Comparison of ENCODE assay signal across 22 cellular contexts in genomic region chr20:62129731-62130531, GRCh38. TPM values are rescaled to one million over a fixed set of nuclear protein-coding genes. Genes with fewer than 3 reads are reported as not detected.
DNase-seq lines count a peak whose midpoint lies in the region; ATAC-seq, FAIRE-seq and TF ChIP-seq lines count a peak whose summit lies in the region.
"Had no signal": no experiment of that assay in that cellular context is flagged by ENCODE, and none has a peak within 500 bp of the region (broad histone marks: within the 10 kb centered on the region; RNA-seq: fewer than 3 reads in every experiment).

No MANE protein-coding gene starts in this region.

- peak overlapping the region; percentile 41 for H3K27ac Mint-ChIP-seq in activated T-cell treated with anti-CD3 and anti-CD28 coated beads, Interleukin-2, amount 50 U/mL, for 24 hours
- no peak overlapping the region for H3K27ac Mint-ChIP-seq in activated T-cell treated with anti-CD3 and anti-CD28 coated beads, Interleukin-2, amount 50 U/mL, for 72 hours
- peak overlapping the region; percentile 27 to 64 for H3K27ac Mint-ChIP-seq in T-cell
- peak overlapping the region in 6 of 9 donors; percentile 40 to 81 (median 61) for H3K27ac Mint-ChIP-seq in naive thymus-derived CD4-positive, alpha-beta T cell
- H3K27ac Mint-ChIP-seq: neural progenitor cell had no signal

- peak; percentile 75 for FAIRE-seq in HTR-8/SVneo (lab: Jason Lieb, UNC)

- no peak for DNase-seq in activated T-cell treated with anti-CD3 and anti-CD28 coated beads, Interleukin-2, amount 50 U/mL, for 24 hours
- DNase-seq in activated T-cell treated with anti-CD3 and anti-CD28 coated beads, Interleukin-2, amount 50 U/mL, for 72 hours: no peak
- no peak for DNase-seq in HTR-8/SVneo (ENCODE audit: insufficient read length, low spot score)
- DNase-seq in T-cell: no peak
- DNase-seq in naive thymus-derived CD4-positive, alpha-beta T cell: no peak
- no peak for DNase-seq in SKM-1 (lab: John Stamatoyannopoulos, UW; ENCODE audit: unreplicated experiment)
- no peak for DNase-seq in GM23248
- no peak for DNase-seq in uterus
- DNase-seq: ACHN; activated effector memory CD4-positive, alpha-beta T cell treated with Interleukin-2 at 50 U/mL for 16 hours; central memory CD4-positive, alpha-beta T cell; DMS79 treated with DMSO at 0.1 percent for 48 hours; esophagus squamous epithelium; KG1; midbrain; NCI-H1105 treated with DMSO at 0.1 percent for 48 hours; NCI-H748 treated with DMSO at 0.1 percent for 48 hours; Peyer's patch had no signal

- no peak overlapping the region for H3K4me3 ChIP-seq in naive thymus-derived CD4-positive, alpha-beta T cell (ENCODE audit: low read length)
- no peak overlapping the region for H3K4me3 ChIP-seq in GM23248
- no peak overlapping the region for H3K4me3 ChIP-seq in uterus
- H3K4me3 ChIP-seq: esophagus squamous epithelium, neural progenitor cell, Peyer's patch had no signal

- ATAC-seq in activated T-cell treated with anti-CD3 and anti-CD28 coated beads, Interleukin-2, amount 50 U/mL, for 72 hours (replicated peaks in 1 of 2): no peak
- ATAC-seq in T-cell (replicated peaks in 1 of 4): no peak
- ATAC-seq in naive thymus-derived CD4-positive, alpha-beta T cell: no peak
- ATAC-seq: activated CD4-positive, CD25-positive, alpha-beta regulatory T cell treated with anti-CD3 and anti-CD28 coated beads, Interleukin-2, amount 50 U/mL, for 24 hours; HCT116; SK-N-SH treated with all-trans-retinoic acid at 6 μM for 48 hours had no signal

- H3K36me3 Mint-ChIP-seq in activated T-cell treated with anti-CD3 and anti-CD28 coated beads, Interleukin-2, amount 50 U/mL, for 24 hours (ENCODE audit: low read depth): peaks cover 100% of the 10 kb centered on the region
- H3K36me3 Mint-ChIP-seq in activated T-cell treated with anti-CD3 and anti-CD28 coated beads, Interleukin-2, amount 50 U/mL, for 72 hours (ENCODE audit: insufficient read depth in 2 of 2): peaks cover 9 to 25% of the 10 kb centered on the region in 2 donors
- H3K36me3 Mint-ChIP-seq in T-cell: peaks cover 54% of the 10 kb centered on the region
- H3K36me3 Mint-ChIP-seq in naive thymus-derived CD4-positive, alpha-beta T cell: peaks cover 15 to 58% (median 32%) of the 10 kb centered on the region in 5 donors

- H3K4me3 Mint-ChIP-seq in activated T-cell treated with anti-CD3 and anti-CD28 coated beads, Interleukin-2, amount 50 U/mL, for 24 hours: no peak overlapping the region
- no peak overlapping the region for H3K4me3 Mint-ChIP-seq in activated T-cell treated with anti-CD3 and anti-CD28 coated beads, Interleukin-2, amount 50 U/mL, for 72 hours
- no peak overlapping the region for H3K4me3 Mint-ChIP-seq in T-cell
- H3K4me3 Mint-ChIP-seq in naive thymus-derived CD4-positive, alpha-beta T cell: peak overlapping the region in 3 of 10 donors; percentile 13 to 58 (median 18)
- H3K4me3 Mint-ChIP-seq: neural progenitor cell had no signal

- H3K27me3 ChIP-seq in naive thymus-derived CD4-positive, alpha-beta T cell (ENCODE audit: control insufficient read depth in 2 of 2, insufficient read depth in 2 of 2, low read length in 2 of 2): no peaks in the 10 kb centered on the region
- H3K27me3 ChIP-seq in GM23248 (replicated peaks; ENCODE audit: insufficient read depth) (no peaks in the 10 kb centered on the region), uterus (no peaks in the 10 kb centered on the region)
- H3K27me3 ChIP-seq: esophagus squamous epithelium, neural progenitor cell, Peyer's patch had no signal

- no peaks in the 10 kb centered on the region for H3K9me2 ChIP-seq in GM23248 (ENCODE audit: insufficient read depth)

- TF ChIP-seq CTCF in uterus (IDR thresholded peaks at IDR 0.05): no peak

- no peaks in the 10 kb centered on the region for H3K27me3 Mint-ChIP-seq in activated T-cell treated with anti-CD3 and anti-CD28 coated beads, Interleukin-2, amount 50 U/mL, for 24 hours
- no peaks in the 10 kb centered on the region for H3K27me3 Mint-ChIP-seq in activated T-cell treated with anti-CD3 and anti-CD28 coated beads, Interleukin-2, amount 50 U/mL, for 72 hours (ENCODE audit: low read depth)
- H3K27me3 Mint-ChIP-seq in T-cell: no peaks in the 10 kb centered on the region
- no peaks in the 10 kb centered on the region for H3K27me3 Mint-ChIP-seq in naive thymus-derived CD4-positive, alpha-beta T cell

- H3K4me1 Mint-ChIP-seq in activated T-cell treated with anti-CD3 and anti-CD28 coated beads, Interleukin-2, amount 50 U/mL, for 24 hours (ENCODE audit: low read depth): peaks cover 53% of the 10 kb centered on the region
- peaks cover 21% of the 10 kb centered on the region for H3K4me1 Mint-ChIP-seq in activated T-cell treated with anti-CD3 and anti-CD28 coated beads, Interleukin-2, amount 50 U/mL, for 72 hours (ENCODE audit: low read depth)
- H3K4me1 Mint-ChIP-seq in T-cell: peaks cover 22 to 46% (median 44%) of the 10 kb centered on the region in 3 donors
- peaks cover 22 to 56% (median 36%) of the 10 kb centered on the region in 7 donors for H3K4me1 Mint-ChIP-seq in naive thymus-derived CD4-positive, alpha-beta T cell
- H3K4me1 Mint-ChIP-seq: neural progenitor cell had no signal

- H2AFZ ChIP-seq in GM23248: no peak overlapping the region
- H2AFZ ChIP-seq: neural progenitor cell had no signal

- no peaks in the 10 kb centered on the region for H3K4me1 ChIP-seq in naive thymus-derived CD4-positive, alpha-beta T cell (ENCODE audit: control insufficient read depth in 2 of 2, insufficient read depth in 2 of 2, low read length in 2 of 2)
- H3K4me1 ChIP-seq in GM23248 (ENCODE audit: insufficient read depth): no peaks in the 10 kb centered on the region
- no peaks in the 10 kb centered on the region for H3K4me1 ChIP-seq in uterus
- H3K4me1 ChIP-seq: neural progenitor cell had no signal

- POLR2A ChIA-PET in T-cell (lab: Charles Lee): no interaction called here
- POLR2A ChIA-PET in naive thymus-derived CD4-positive, alpha-beta T cell (lab: Charles Lee): interaction anchor here (0.9 to 2.2 kb wide), 4 partner anchors 8 to 120 kb away, joined by 4 to 9 read pairs (median 6); partner anchors contain the start of gene LSM14B

- H3K4me2 ChIP-seq in GM23248 (ENCODE audit: unreplicated experiment): no peak overlapping the region
- H3K4me2 ChIP-seq: neural progenitor cell had no signal

- no peaks in the 10 kb centered on the region for H4K20me1 ChIP-seq in GM23248 (ENCODE audit: insufficient read depth)

- intact Hi-C loops in naive thymus-derived CD4-positive, alpha-beta T cell (cut with micrococcal nuclease): no loop called here
- intact Hi-C loops in uterus (cut with DNase I; ENCODE audit: low total_unique reads): loop anchor here (10.0 kb wide), 1 partner anchor 65 kb away; the partner anchor contains the start of gene TAF4

- H3K9me3 ChIP-seq in naive thymus-derived CD4-positive, alpha-beta T cell (ENCODE audit: control insufficient read depth in 2 of 3, low read length in 3 of 3): no peaks in the 10 kb centered on the region
- H3K9me3 ChIP-seq in GM23248 (ENCODE audit: low read depth) (no peaks in the 10 kb centered on the region), uterus (no peaks in the 10 kb centered on the region)
- H3K9me3 ChIP-seq: esophagus squamous epithelium, Peyer's patch had no signal

- WGBS in GM23248 (ENCODE audit: low coverage in 1 of 2, low lambda C conversion rate in 2 of 2, missing lambda C conversion rate in 2 of 2), 2 experiments: 83 to 85% methylated on average over 20 of the region's 20 CpGs

- peaks cover 36 to 98% (median 39%) of the 10 kb centered on the region in 3 experiments for H3K36me3 ChIP-seq in naive thymus-derived CD4-positive, alpha-beta T cell (ENCODE audit: control insufficient read depth in 2 of 3, insufficient read depth in 3 of 3, low read length in 3 of 3)
- peaks cover 37% of the 10 kb centered on the region; the same call in 1 of the 2 replicates for H3K36me3 ChIP-seq in GM23248 (ENCODE audit: low read depth)
- no peaks in the 10 kb centered on the region for H3K36me3 ChIP-seq in uterus

- no peaks in the 10 kb centered on the region for H3K9me3 Mint-ChIP-seq in activated T-cell treated with anti-CD3 and anti-CD28 coated beads, Interleukin-2, amount 50 U/mL, for 24 hours
- no peaks in the 10 kb centered on the region for H3K9me3 Mint-ChIP-seq in activated T-cell treated with anti-CD3 and anti-CD28 coated beads, Interleukin-2, amount 50 U/mL, for 72 hours
- H3K9me3 Mint-ChIP-seq in T-cell: no peaks in the 10 kb centered on the region
- peaks cover 0 to 2% (median 0%) of the 10 kb centered on the region in 11 donors for H3K9me3 Mint-ChIP-seq in naive thymus-derived CD4-positive, alpha-beta T cell
- H3K9me3 Mint-ChIP-seq: neural progenitor cell had no signal

- CTCF ChIA-PET in T-cell (lab: Charles Lee): interaction anchor here in 1 of 2 donors (0.9 kb wide), 1 partner anchor 119 kb away, joined by 4 read pairs; no protein-coding TSS in a partner anchor
- CTCF ChIA-PET in naive thymus-derived CD4-positive, alpha-beta T cell (lab: Charles Lee): interaction anchor here (0.6 to 0.7 kb wide), 2 partner anchors 105 to 107 kb away, joined by 3 read pairs; no protein-coding TSS in a partner anchor

- no peak for TF ChIP-seq POLR2A in uterus (IDR thresholded peaks at IDR 0.05)

- H3F3A ChIP-seq in GM23248 (ENCODE audit: insufficient read depth): peaks cover 9% of the 10 kb centered on the region

- H3K9ac ChIP-seq in GM23248: no peak overlapping the region
- H3K9ac ChIP-seq: neural progenitor cell had no signal

- in situ Hi-C loops in GM23248 (cut with MboI): loop anchor here (10.0 kb wide), 1 partner anchor 105 kb away; no protein-coding TSS in a partner anchor

- peak overlapping the region; percentile 9 for H3K27ac ChIP-seq in naive thymus-derived CD4-positive, alpha-beta T cell (ENCODE audit: low read depth, low read length)
- H3K27ac ChIP-seq in GM23248 (no peak overlapping the region), uterus (no peak overlapping the region)
- H3K27ac ChIP-seq: esophagus squamous epithelium, neural progenitor cell, Peyer's patch had no signal

- H3K79me2 ChIP-seq in GM23248 (ENCODE audit: insufficient read depth): peaks cover 30% of the 10 kb centered on the region

RNA-seq across cellular contexts. Expression of gene LSM14B, which starts 7.7 kb away (rescaled TPM):
- 10 to 100 TPM; 37.2 to 45.3 TPM for total RNA-seq in activated T-cell treated with anti-CD3 and anti-CD28 coated beads, Interleukin-2, amount 50 U/mL, for 72 hours
- total RNA-seq in T-cell (10 to 100 TPM; 40.5 to 55.5 (median 54.4) TPM), uterus (10 to 100 TPM in 3 of 4 donors, 1 to 10 TPM in 1; 3.1 to 56.8 (median 45.9) TPM)
- total RNA-seq in naive thymus-derived CD4-positive, alpha-beta T cell: 10 to 100 TPM; 39.5 to 61.5 (median 41.9) TPM
- polyA plus RNA-seq in naive thymus-derived CD4-positive, alpha-beta T cell: 1 to 10 TPM; 1.4 to 1.9 TPM
- total RNA-seq in GM23248 (2014; rRNA removed; shearing (Covaris generic)): 28.0 and 30.0 TPM in 2 replicates
- 1.0 and 1.3 TPM in 2 replicates for polyA plus RNA-seq in GM23248 (2016; fragmentation: Nextera tagmentation; extraction: Ambion mirVana)

RNA-seq across cellular contexts. Expression of gene PSMA7, which starts 13.3 kb away (rescaled TPM):
- 100 to 1,000 TPM; 220 to 234 TPM for total RNA-seq in activated T-cell treated with anti-CD3 and anti-CD28 coated beads, Interleukin-2, amount 50 U/mL, for 72 hours
- total RNA-seq in T-cell (100 to 1,000 TPM; 136 to 233 (median 208) TPM), uterus (100 to 1,000 TPM; 145 to 214 (median 162) TPM)
- 100 to 1,000 TPM; 125 to 301 (median 165) TPM for total RNA-seq in naive thymus-derived CD4-positive, alpha-beta T cell
- polyA plus RNA-seq in naive thymus-derived CD4-positive, alpha-beta T cell: 100 to 1,000 TPM; 377 to 406 TPM
- total RNA-seq in GM23248 (2014; rRNA removed; shearing (Covaris generic)): 268 and 308 TPM in 2 replicates
- 488 and 493 TPM in 2 replicates for polyA plus RNA-seq in GM23248 (2016; fragmentation: Nextera tagmentation; extraction: Ambion mirVana)

RNA-seq across cellular contexts. Expression of gene SS18L1, which starts 13.6 kb away (rescaled TPM):
- 10 to 100 TPM; 16.1 to 19.8 TPM for total RNA-seq in activated T-cell treated with anti-CD3 and anti-CD28 coated beads, Interleukin-2, amount 50 U/mL, for 72 hours
- 10 to 100 TPM; 14.6 to 23.6 (median 19.4) TPM for total RNA-seq in T-cell
- 10 to 100 TPM; 17.8 to 26.7 (median 22.6) TPM for total RNA-seq in naive thymus-derived CD4-positive, alpha-beta T cell
- polyA plus RNA-seq in naive thymus-derived CD4-positive, alpha-beta T cell: under 1 TPM; 0.47 to 0.54 TPM
- 7.5 and 8.8 TPM in 2 replicates for total RNA-seq in GM23248 (2014; rRNA removed; shearing (Covaris generic))
- polyA plus RNA-seq in GM23248 (2016; fragmentation: Nextera tagmentation; extraction: Ambion mirVana): 1.5 and 2.3 TPM in 2 replicates
- 10 to 100 TPM in 2 of 4 donors, 1 to 10 TPM in 1, under 1 TPM in 1; 0.51 to 21.7 (median 12.8) TPM for total RNA-seq in uterus

RNA-seq across cellular contexts. Expression of gene MTG2, which starts 52.9 kb away (rescaled TPM):
- 10 to 100 TPM; 28.3 to 48.2 TPM for total RNA-seq in activated T-cell treated with anti-CD3 and anti-CD28 coated beads, Interleukin-2, amount 50 U/mL, for 72 hours
- total RNA-seq in T-cell: 10 to 100 TPM; 21.1 to 51.9 (median 44.1) TPM
- 10 to 100 TPM; 20.4 to 51.5 (median 41.8) TPM for total RNA-seq in naive thymus-derived CD4-positive, alpha-beta T cell
- 10 to 100 TPM; 18.2 to 31.8 TPM for polyA plus RNA-seq in naive thymus-derived CD4-positive, alpha-beta T cell
- total RNA-seq in GM23248 (2014; rRNA removed; shearing (Covaris generic)): 20.2 and 30.5 TPM in 2 replicates
- polyA plus RNA-seq in GM23248 (2016; fragmentation: Nextera tagmentation; extraction: Ambion mirVana): 17.3 and 17.5 TPM in 2 replicates
- total RNA-seq in uterus: 10 to 100 TPM in 3 of 4 donors, under 1 TPM in 1; 0.59 to 38.5 (median 22.7) TPM
